Comparison of ENCODE assay signal across 10 cellular contexts in genomic region chr21:42465008-42465878, GRCh38. TPM values are rescaled to one million over a fixed set of nuclear protein-coding genes. Genes with fewer than 3 reads are reported as not detected.
DNase-seq lines count a peak whose midpoint lies in the region; ATAC-seq and TF ChIP-seq lines count a peak whose summit lies in the region.
"Had no signal": no experiment of that assay in that cellular context is flagged by ENCODE, and none has a peak within 500 bp of the region (broad histone marks: within the 10 kb centered on the region; RNA-seq: fewer than 3 reads in every experiment).

No MANE protein-coding gene starts in this region.

- H2BK15ac ChIP-seq in H9 (ENCODE audit: low read depth, low read length): no peak overlapping the region

- H3K9me3 ChIP-seq in DND-41 (ENCODE audit: insufficient read depth, low read length, severe bottlenecking) (no peaks in the 10 kb centered on the region), H9 (ENCODE audit: control insufficient read depth, low read depth, low read length) (no peaks in the 10 kb centered on the region), lower lobe of right lung (no peaks in the 10 kb centered on the region)

- H3K27me3 ChIP-seq in DND-41 (ENCODE audit: insufficient read depth, low read length, poor library complexity) (no peaks in the 10 kb centered on the region), H9 (ENCODE audit: insufficient read depth, low read length) (no peaks in the 10 kb centered on the region), lower lobe of right lung (ENCODE audit: low read depth) (no peaks in the 10 kb centered on the region)

- ATAC-seq in DND-41 (ENCODE audit: insufficient read depth, low read depth) (no peak), lower lobe of right lung (peak; percentile 25 to 36), GM19455 (IDR thresholded peaks at IDR 0.05; ENCODE audit: unreplicated experiment) (no peak), HG03469 (IDR thresholded peaks at IDR 0.05; ENCODE audit: unreplicated experiment) (no peak)

- no peak overlapping the region for H3K9ac ChIP-seq in DND-41 (ENCODE audit: low read depth, low read length)
- no peak overlapping the region for H3K9ac ChIP-seq in H9 (ENCODE audit: extremely low read depth, insufficient read length, low read length)

- no peak overlapping the region for H4K5ac ChIP-seq in H9 (ENCODE audit: insufficient read length, low read depth, low read length)

- H3K23me2 ChIP-seq in H9 (ENCODE audit: insufficient read length, low read depth, low read length, poor library complexity, severe bottlenecking): no peaks in the 10 kb centered on the region

- TF ChIP-seq CTCF in DND-41 (IDR thresholded peaks at IDR 0.05; ENCODE audit: borderline replicate concordance, extremely low read depth, low read length, poor library complexity, severe bottlenecking) (no peak), H9 (conservative IDR thresholded peaks at IDR 0.05) (no peak), lower lobe of right lung (IDR thresholded peaks at IDR 0.05) (no peak)

- peak overlapping the region; percentile 49; the same call in 1 of the 2 replicates for H3K27ac ChIP-seq in DND-41 (ENCODE audit: low read length)
- no peak overlapping the region for H3K27ac ChIP-seq in H9 (ENCODE audit: insufficient read length, low read depth, low read length)
- no peak overlapping the region for H3K27ac ChIP-seq in lower lobe of right lung
- H3K27ac ChIP-seq: RWPE1 had no signal

- H2AFZ ChIP-seq in DND-41 (ENCODE audit: low read depth, low read length): no peak overlapping the region
- no peak overlapping the region for H2AFZ ChIP-seq in H9 (ENCODE audit: low read length)

- no peak overlapping the region for H2BK12ac ChIP-seq in H9 (ENCODE audit: insufficient read length, low read depth, low read length)

- no peak overlapping the region for H2BK5ac ChIP-seq in H9 (ENCODE audit: insufficient read length, low read length)

- no peak overlapping the region; a peak in 1 of 5 replicates for H3K4me3 Mint-ChIP-seq in H9

- no peak overlapping the region for H3K4ac ChIP-seq in H9 (ENCODE audit: low read depth, low read length)

- H3K4me3 ChIP-seq in DND-41 (ENCODE audit: low read depth in 1 of 2, low read length in 2 of 2): no peak overlapping the region
- H3K4me3 ChIP-seq in lower lobe of right lung: no peak overlapping the region

- H3K23ac ChIP-seq in H9 (ENCODE audit: insufficient read length, low read depth, low read length): no peak overlapping the region

- peak overlapping the region in 2 of 3 experiments; percentile 8 to 78; a peak in 3 of 7 replicates for H3K27ac Mint-ChIP-seq in H9

- no peak for DNase-seq in DND-41
- DNase-seq in H9: no peak
- DNase-seq in SW480 (ENCODE audit: low spot score): peak; percentile 30
- DNase-seq in lower lobe of right lung: no peak
- DNase-seq in NCI-H2227 (lab: John Stamatoyannopoulos, UW; ENCODE audit: unreplicated experiment): no peak
- no peak for DNase-seq in medulla oblongata (ENCODE audit: extremely low spot score)

- H3K36me3 ChIP-seq in DND-41 (ENCODE audit: insufficient read depth, low read length): no peaks in the 10 kb centered on the region
- no peaks in the 10 kb centered on the region for H3K36me3 ChIP-seq in lower lobe of right lung

- no peak overlapping the region for H3T11ph ChIP-seq in H9 (ENCODE audit: low read length)

- no peak overlapping the region for H4K8ac ChIP-seq in H9 (replicated peaks; ENCODE audit: insufficient read length, low read depth, low read length)

- H3K79me2 ChIP-seq in DND-41 (ENCODE audit: insufficient read depth, low read length) (no peaks in the 10 kb centered on the region), H9 (ENCODE audit: insufficient read depth, low read length) (no peaks in the 10 kb centered on the region)

- no peaks in the 10 kb centered on the region for H3K79me1 ChIP-seq in H9 (ENCODE audit: insufficient read depth, low read depth, low read length, poor library complexity, severe bottlenecking)

- H3K4me1 Mint-ChIP-seq in H9: peaks cover 59 to 64% of the 10 kb centered on the region in 2 experiments

- H3K14ac ChIP-seq in H9 (ENCODE audit: insufficient read depth, low read length): no peak overlapping the region

- H3K4me2 ChIP-seq in DND-41 (ENCODE audit: insufficient read depth, low read length) (no peak overlapping the region), H9 (ENCODE audit: insufficient read depth, insufficient read length, low read length) (no peak overlapping the region)

- no peak overlapping the region for H3K56ac ChIP-seq in H9 (ENCODE audit: insufficient read length, low read depth, low read length)

- peaks cover 0 to 1% of the 10 kb centered on the region in 2 experiments; a peak in 1 of 5 replicates for H3K9me3 Mint-ChIP-seq in H9

- H3K4me1 ChIP-seq in DND-41 (ENCODE audit: insufficient read depth, low read length): peaks cover 53% of the 10 kb centered on the region
- H3K4me1 ChIP-seq in H9 (ENCODE audit: insufficient read depth, low read length): peaks cover 11% of the 10 kb centered on the region; the same call in 1 of the 2 replicates
- H3K4me1 ChIP-seq in lower lobe of right lung: peaks cover 27% of the 10 kb centered on the region

- no peaks in the 10 kb centered on the region; a peak in 1 of 7 replicates for H3K36me3 Mint-ChIP-seq in H9 (ENCODE audit: insufficient read depth in 1 of 3, low read depth in 3 of 3)

- no peak overlapping the region for H4K91ac ChIP-seq in H9 (ENCODE audit: insufficient read length, low read depth, low read length)

- whole genome bisulfite sequencing in H9 (ENCODE audit: extremely low coverage, insufficient read length, low lambda C conversion rate): no CpG with 5 or more reads among the region's 9 CpGs

- H4K20me1 ChIP-seq in DND-41 (ENCODE audit: insufficient read depth, low read length) (no peaks in the 10 kb centered on the region), H9 (ENCODE audit: control insufficient read depth, insufficient read depth, insufficient read length) (no peaks in the 10 kb centered on the region)

- intact Hi-C loops in lower lobe of right lung (cut with DNase I): no loop called here

- no peak overlapping the region for H2BK20ac ChIP-seq in H9 (ENCODE audit: low read depth, low read length, poor library complexity, severe bottlenecking)

- no peak overlapping the region for H2BK120ac ChIP-seq in H9 (ENCODE audit: low read depth, low read length, poor library complexity, severe bottlenecking)

- H3K27me3 Mint-ChIP-seq in H9 (ENCODE audit: low read depth): peaks cover 7% of the 10 kb centered on the region

- H2AK5ac ChIP-seq in H9 (ENCODE audit: insufficient read length, low read length): no peak overlapping the region

- H3K18ac ChIP-seq in H9 (ENCODE audit: insufficient read length, low read depth, low read length): no peak overlapping the region

RNA-seq across cellular contexts. Expression of gene RSPH1, which starts 30.8 kb away (rescaled TPM):
- total RNA-seq in H9 (2021): 0.31 TPM in 1 of 2 replicates, not detected in the other
- total RNA-seq in lower lobe of right lung: 18.1 TPM
- total RNA-seq: dermis microvascular lymphatic vessel endothelial cell had no signal

RNA-seq across cellular contexts. Expression of gene SLC37A1, which starts 48.4 kb away (rescaled TPM):
- total RNA-seq in H9 (2021) (34.8 and 37.7 TPM in 2 replicates), lower lobe of right lung (28.9 TPM)

Comparison
In these comparisons a context has a peak if more than half of its experiments do, and no peak if none do; other contexts are left out.
1. ATAC-seq: peak in lower lobe of right lung (2 of 2); none in DND-41 (single experiment), GM19455 (single experiment) and HG03469 (single experiment).
2. RNA of gene RSPH1, which starts 30.8 kb away (total RNA-seq): 18.1 TPM in lower lobe of right lung (single experiment); 0.31 TPM in H9; every median in the first group is over 10 times any median in the second.